ENCODE assay signal across 8 cellular contexts in genomic region chr11:71453911-71454304, GRCh38. TPM values are rescaled to one million over a fixed set of nuclear protein-coding genes. Genes with fewer than 3 reads are reported as not detected.
DNase-seq lines count a peak whose midpoint lies in the region; ATAC-seq, FAIRE-seq and TF ChIP-seq lines count a peak whose summit lies in the region.

No MANE protein-coding gene starts in this region.

- H2AFZ ChIP-seq in PC-3 (ENCODE audit: low read length), result no peak overlapping the region

- H3F3A ChIP-seq in DOHH2 (ENCODE audit: control insufficient read depth, insufficient read depth), result peaks cover 22% of the 10 kb centered on the region
- no peaks in the 10 kb centered on the region for H3F3A ChIP-seq in PC-3 (ENCODE audit: low read length, unreplicated experiment)

- H3K27me3 ChIP-seq in DOHH2 (ENCODE audit: control insufficient read depth, low read length), result no peaks in the 10 kb centered on the region
- H3K27me3 ChIP-seq in PC-3 (ENCODE audit: low read length), result no peaks in the 10 kb centered on the region
- no peaks in the 10 kb centered on the region for H3K27me3 ChIP-seq in esophagus (ENCODE audit: control insufficient read depth in 1 of 2, insufficient read depth in 2 of 2, low read length in 2 of 2)
- H3K27me3 ChIP-seq in pancreas, result no peaks in the 10 kb centered on the region

- H3K79me2 ChIP-seq in DOHH2 (ENCODE audit: control insufficient read depth, low read length) (peaks cover 52% of the 10 kb centered on the region), PC-3 (ENCODE audit: low read length) (peaks cover 38% of the 10 kb centered on the region)

- TF ChIP-seq CTCF in DOHH2 (IDR thresholded peaks at IDR 0.05; ENCODE audit: low read depth, low read length, poor library complexity, severe bottlenecking) (no peak), PC-3 (conservative IDR thresholded peaks at IDR 0.05; ENCODE audit: low read depth, low read length) (no peak), pancreas (IDR thresholded peaks at IDR 0.05) (no peak)

- H3K36me3 ChIP-seq in DOHH2 (ENCODE audit: control insufficient read depth, low read length) (peaks cover 61% of the 10 kb centered on the region), PC-3 (ENCODE audit: low read depth, low read length) (peaks cover 22% of the 10 kb centered on the region), esophagus (ENCODE audit: control insufficient read depth in 2 of 2, insufficient read depth in 2 of 2, low read length in 1 of 2) (peaks cover 11 to 25% of the 10 kb centered on the region in 2 donors), pancreas (peaks cover 0 to 16% (median 0%) of the 10 kb centered on the region in 3 donors)

- CTCF ChIA-PET in PC-3 (lab: Charles Lee), result no interaction called here

- H3K4me3 ChIP-seq in DOHH2 (ENCODE audit: low read length) (peak overlapping the region; percentile 100), PC-3 (ENCODE audit: low read length) (peak overlapping the region; percentile 99), esophagus (ENCODE audit: low read depth in 1 of 2, low read length in 2 of 2) (peak overlapping the region; percentile 77 to 92), pancreas (peak overlapping the region in 3 of 4 donors; percentile 57 to 88 (median 67))

- no peak for ATAC-seq in PC-3
- ATAC-seq in pancreas, result no peak
- ATAC-seq in GM21423 (IDR thresholded peaks at IDR 0.05; ENCODE audit: unreplicated experiment), result no peak
- ATAC-seq in HG03108 (IDR thresholded peaks at IDR 0.05; ENCODE audit: unreplicated experiment), result no peak

- peak overlapping the region; percentile 94 for H3K4me2 ChIP-seq in DOHH2 (ENCODE audit: low read length)
- peak overlapping the region; percentile 94 for H3K4me2 ChIP-seq in PC-3 (ENCODE audit: low read length)

- H3K9me2 ChIP-seq in DOHH2 (replicated peaks; ENCODE audit: control insufficient read depth, low read length) (no peaks in the 10 kb centered on the region), PC-3 (replicated peaks; ENCODE audit: low read length) (no peaks in the 10 kb centered on the region)

- H3K9ac ChIP-seq in PC-3 (ENCODE audit: low read length), result peak overlapping the region; percentile 87

- WGBS in esophagus, 2 donors, result 30 to 37% methylated on average over 7 of the region's 7 CpGs
- 22 to 29% methylated on average over 7 of the region's 7 CpGs for WGBS in pancreas, 2 donors

- POLR2A ChIA-PET in PC-3 (lab: Charles Lee; ENCODE audit: unreplicated experiment), result interaction anchor here (0.6 kb wide), 1 partner anchor 70 kb away, joined by 3 read pairs; no protein-coding TSS in a partner anchor

- no TSS peak for BruUV-seq in PC-3 (replicated peaks; lab: Mats Ljungman, UMichigan)

- H4K20me1 ChIP-seq in DOHH2 (ENCODE audit: control insufficient read depth, insufficient read depth, low read depth, low read length) (peaks cover 11% of the 10 kb centered on the region; the same call in 1 of the 2 replicates), PC-3 (ENCODE audit: low read length) (no peaks in the 10 kb centered on the region)

- H3K27ac ChIP-seq in DOHH2 (ENCODE audit: low read depth, low read length) (no peak overlapping the region), PC-3 (ENCODE audit: low read length) (no peak overlapping the region), esophagus (ENCODE audit: low read depth in 2 of 2, low read length in 1 of 2) (peak overlapping the region; percentile 88 to 93), pancreas (no peak overlapping the region)

- FAIRE-seq in pancreas (lab: Jason Lieb, UNC), result no peak

- intact Hi-C loops in PC-3 (cut with micrococcal nuclease), result no loop called here
- intact Hi-C loops in pancreas (cut with DNase I), result no loop called here

- H3K4me1 ChIP-seq in DOHH2 (ENCODE audit: control insufficient read depth, low read length) (peaks cover 47% of the 10 kb centered on the region), PC-3 (ENCODE audit: insufficient read depth, low read length) (peaks cover 23% of the 10 kb centered on the region), esophagus (ENCODE audit: control insufficient read depth in 2 of 2, insufficient read depth in 2 of 2, low read length in 1 of 2) (peaks cover 0 to 8% of the 10 kb centered on the region in 2 donors), pancreas (peaks cover 7 to 20% (median 11%) of the 10 kb centered on the region in 3 donors)

- H3K9me3 ChIP-seq in DOHH2 (ENCODE audit: control insufficient read depth, insufficient read depth, low read length) (no peaks in the 10 kb centered on the region), PC-3 (ENCODE audit: low read length) (no peaks in the 10 kb centered on the region), esophagus (ENCODE audit: control insufficient read depth in 2 of 2, insufficient read depth in 1 of 2, low read depth in 1 of 2, low read length in 1 of 2) (no peaks in the 10 kb centered on the region), pancreas (no peaks in the 10 kb centered on the region)

- peak; percentile 11 for DNase-seq in PC-3
- DNase-seq in pancreas, result no peak
- DNase-seq in NCI-H2227 (lab: John Stamatoyannopoulos, UW; ENCODE audit: unreplicated experiment), result no peak
- DNase-seq in hypothalamus (lab: John Stamatoyannopoulos, UW), result no peak

RNA-seq across cellular contexts. Expression of gene NADSYN1, which starts 0.9 kb away (rescaled TPM):
- 64.8 and 70.7 TPM in 2 replicates for total RNA-seq in PC-3 (2014; rRNA removed)
- 10 to 100 TPM; 67.9 to 98.4 TPM for polyA plus RNA-seq in esophagus
- total RNA-seq in pancreas, result 10 to 100 TPM; 18.4 to 46.3 (median 26.7) TPM
- polyA plus RNA-seq in pancreas, result 10 to 100 TPM; 64.8 to 77.3 TPM

RNA-seq across cellular contexts. Expression of gene DHCR7, which starts 5.7 kb away (rescaled TPM):
- total RNA-seq in PC-3 (2014; rRNA removed) (125 and 127 TPM in 2 replicates), pancreas (10 to 100 TPM in 4 of 6 donors, 1 to 10 TPM in 2; 5.7 to 19.8 (median 13.5) TPM)
- polyA plus RNA-seq in esophagus (10 to 100 TPM; 26.2 to 41.8 TPM), pancreas (10 to 100 TPM in 1 of 2 donors, 1 to 10 TPM in 1; 7.0 to 10.1 TPM)

Comparison
In these comparisons a context has a peak if more than half of its experiments do, and no peak if none do; other contexts are left out.
1. H3K27ac ChIP-seq: peak in esophagus (2 of 2); none in DOHH2 (single experiment), PC-3 (single experiment) and pancreas (0 of 4).
2. Peak in every context shown above with its lines, with median percentiles within 50 percentile points of each other: H3K4me3 ChIP-seq.